In genomic region chr21:44965251-44966022, GRCh38 we compare ENCODE assay signal across 10 cellular contexts. TPM values are rescaled to one million over a fixed set of nuclear protein-coding genes. Genes with fewer than 3 reads are reported as not detected.
A peak's percentile ranks its signal among the peaks of the same experiment; 100 is the strongest.
DNase-seq lines count a peak whose midpoint lies in the region; TF ChIP-seq lines count a peak whose summit lies in the region.
"Had no signal": no experiment of that assay in that cellular context is flagged by ENCODE, and none has a peak within 500 bp of the region (broad histone marks: within the 10 kb centered on the region; RNA-seq: fewer than 3 reads in every experiment).

No MANE protein-coding gene starts in this region.

- TF ChIP-seq POLR2A in spleen (IDR thresholded peaks at IDR 0.05): no peak

- H3K9me3 Mint-ChIP-seq in T-helper 1 cell treated with Interleukin-12 subunit alpha and Interleukin-12 subunit beta and Interleukin-4 antibody, amounts not matched to agents 30 μg/mL and 1 μg/mL, for 36 hours: no peaks in the 10 kb centered on the region

- peak overlapping the region; percentile 18 for H3K27ac Mint-ChIP-seq in T-helper 1 cell treated with Interleukin-12 subunit alpha and Interleukin-12 subunit beta and Interleukin-4 antibody, amounts not matched to agents 30 μg/mL and 1 μg/mL, for 36 hours

- no peaks in the 10 kb centered on the region for H3K9me3 ChIP-seq in spleen
- H3K9me3 ChIP-seq: gastrocnemius medialis had no signal

- H3K4me3 ChIP-seq in H7 (ENCODE audit: insufficient read depth, low read depth, low read length) (no peak overlapping the region), coronary artery (no peak overlapping the region), spleen (peak overlapping the region in 1 of 8 donors; percentile 59)
- H3K4me3 ChIP-seq: gastrocnemius medialis had no signal

- H3K4me1 ChIP-seq in spleen: peaks cover 28 to 95% (median 57%) of the 10 kb centered on the region in 6 donors

- peak; percentile 52 for DNase-seq in H7
- no peak for DNase-seq in coronary artery (ENCODE audit: low spot score)
- peak; percentile 71 for DNase-seq in spleen
- DNase-seq in DMS79 (lab: John Stamatoyannopoulos, UW): no peak
- DNase-seq in HK-2 (ENCODE audit: unreplicated experiment): no peak
- DNase-seq in NCI-H526 (lab: John Stamatoyannopoulos, UW): no peak
- DNase-seq: gastrocnemius medialis, NCI-H2227 treated with DMSO at 0.1 percent for 48 hours, small intestine had no signal

- peaks cover 4% of the 10 kb centered on the region for H3K36me3 ChIP-seq in H7 (replicated peaks; ENCODE audit: control insufficient read depth, insufficient read depth, low read length)
- H3K36me3 ChIP-seq in spleen: peaks cover 0 to 76% (median 3%) of the 10 kb centered on the region in 6 donors

- intact Hi-C loops in spleen (cut with DNase I; ENCODE audit: low total_unique reads): no loop called here

- H3K27ac ChIP-seq in coronary artery: peak overlapping the region; percentile 83 to 90
- peak overlapping the region in 5 of 8 donors; percentile 22 to 93 (median 88) for H3K27ac ChIP-seq in spleen
- H3K27ac ChIP-seq: gastrocnemius medialis had no signal

- peak overlapping the region; percentile 33 for H3K4me3 Mint-ChIP-seq in T-helper 1 cell treated with Interleukin-12 subunit alpha and Interleukin-12 subunit beta and Interleukin-4 antibody, amounts not matched to agents 30 μg/mL and 1 μg/mL, for 36 hours

- peaks cover 21% of the 10 kb centered on the region for H3K36me3 Mint-ChIP-seq in T-helper 1 cell treated with Interleukin-12 subunit alpha and Interleukin-12 subunit beta and Interleukin-4 antibody, amounts not matched to agents 30 μg/mL and 1 μg/mL, for 36 hours (ENCODE audit: low read depth)

- no peak for TF ChIP-seq CTCF in coronary artery (IDR thresholded peaks at IDR 0.05)
- TF ChIP-seq CTCF in spleen (IDR thresholded peaks at IDR 0.05 in 8 of 11, conservative IDR thresholded peaks at IDR 0.05 in 3 of 11): no peak

- H3K4me1 Mint-ChIP-seq in T-helper 1 cell treated with Interleukin-12 subunit alpha and Interleukin-12 subunit beta and Interleukin-4 antibody, amounts not matched to agents 30 μg/mL and 1 μg/mL, for 36 hours (ENCODE audit: low read depth): peaks cover 15% of the 10 kb centered on the region

- H3K27me3 ChIP-seq in H7 (ENCODE audit: control insufficient read depth, insufficient read depth, low read length): no peaks in the 10 kb centered on the region
- H3K27me3 ChIP-seq in spleen (replicated peaks in 1 of 7): no peaks in the 10 kb centered on the region
- H3K27me3 ChIP-seq: gastrocnemius medialis had no signal

- 60 to 74% (median 69%) methylated on average over 17 of the region's 17 CpGs for whole genome bisulfite sequencing in spleen, 5 donors

- no peaks in the 10 kb centered on the region for H3K27me3 Mint-ChIP-seq in T-helper 1 cell treated with Interleukin-12 subunit alpha and Interleukin-12 subunit beta and Interleukin-4 antibody, amounts not matched to agents 30 μg/mL and 1 μg/mL, for 36 hours (ENCODE audit: low read depth)

RNA-seq across cellular contexts. Expression of gene SLX9, which starts 25.6 kb away (rescaled TPM):
- 30.3 and 35.0 TPM in 2 replicates for total RNA-seq in H7 (2014; rRNA removed; shearing (Covaris generic))
- total RNA-seq in spleen: 10 to 100 TPM in 6 of 7 donors, 1 to 10 TPM in 1; 6.1 to 30.6 (median 26.4) TPM
- polyA plus RNA-seq in spleen: 10 to 100 TPM; 16.4 to 35.4 (median 28.5) TPM

RNA-seq across cellular contexts. Expression of gene ITGB2, which starts 44.7 kb away (rescaled TPM):
- total RNA-seq in H7 (2014; rRNA removed; shearing (Covaris generic)): 1.4 and 2.4 TPM in 2 replicates
- 100 to 1,000 TPM; 285 to 754 (median 415) TPM for total RNA-seq in spleen
- 100 to 1,000 TPM in 2 of 3 donors, 10 to 100 TPM in 1; 92.1 to 332 (median 250) TPM for polyA plus RNA-seq in spleen

Comparison
In these comparisons a context has a peak if more than half of its experiments do, and no peak if none do; other contexts are left out.
1. DNase-seq: peak in H7 (single experiment) and spleen (single experiment); none in coronary artery (single experiment), DMS79 (single experiment), HK-2 (single experiment) and NCI-H526 (0 of 2).
2. RNA of gene ITGB2, which starts 44.7 kb away (total RNA-seq): 285 to 754 TPM in spleen; 1.4 to 2.4 TPM in H7; every median in the first group is over 10 times any median in the second.